In genomic region chr18:25503567-25504081, GRCh38 we compare ENCODE assay signal across 8 cellular contexts.
DNase-seq lines count a peak whose midpoint lies in the region; ATAC-seq and TF ChIP-seq lines count a peak whose summit lies in the region.

No MANE protein-coding gene starts in this region.

- TF ChIP-seq CTCF in BE2C (IDR thresholded peaks at IDR 0.05; ENCODE audit: low read depth, low read length) (no peak), MCF 10A (IDR thresholded peaks at IDR 0.05; ENCODE audit: unreplicated experiment) (no peak)

- no peak overlapping the region for H3K4me3 Mint-ChIP-seq in MCF 10A (ENCODE audit: unreplicated experiment)
- no peak overlapping the region for H3K4me3 Mint-ChIP-seq in effector memory CD8-positive, alpha-beta T cell

- POLR2A ChIA-PET in MCF 10A (lab: Yijun Ruan, JAX): no interaction called here

- H3K27me3 Mint-ChIP-seq in MCF 10A (ENCODE audit: insufficient read depth, unreplicated experiment): no peaks in the 10 kb centered on the region
- H3K27me3 Mint-ChIP-seq in effector memory CD8-positive, alpha-beta T cell: no peaks in the 10 kb centered on the region

- H3K27ac Mint-ChIP-seq in MCF 10A (ENCODE audit: low read depth, unreplicated experiment): no peak overlapping the region
- no peak overlapping the region for H3K27ac Mint-ChIP-seq in effector memory CD8-positive, alpha-beta T cell

- CTCF ChIA-PET in MCF 10A (lab: Yijun Ruan, JAX): interaction anchor here (0.6 kb wide), 1 partner anchor 59 kb away, joined by 3 read pairs; no protein-coding TSS in a partner anchor

- H3K36me3 ChIP-seq in BE2C (no peaks in the 10 kb centered on the region), iPS DF 6.9 (ENCODE audit: control insufficient read depth, insufficient read depth, low read length) (no peaks in the 10 kb centered on the region)

- no peaks in the 10 kb centered on the region for H3K36me3 Mint-ChIP-seq in MCF 10A (ENCODE audit: insufficient read depth, unreplicated experiment)
- H3K36me3 Mint-ChIP-seq in effector memory CD8-positive, alpha-beta T cell (ENCODE audit: insufficient read depth): no peaks in the 10 kb centered on the region

- WGBS in iPS DF 6.9 (ENCODE audit: insufficient coverage, insufficient read length): no CpG with 5 or more reads among the region's 11 CpGs

- H3K9me3 ChIP-seq in BE2C: no peaks in the 10 kb centered on the region
- H3K9me3 ChIP-seq in iPS DF 6.9 (ENCODE audit: control insufficient read depth, insufficient read depth, low read length): no peaks in the 10 kb centered on the region

- no TSS peak for BruUV-seq in MCF 10A (replicated peaks; lab: Mats Ljungman, UMichigan)

- H3K27me3 ChIP-seq in BE2C (no peaks in the 10 kb centered on the region), iPS DF 6.9 (ENCODE audit: control insufficient read depth, insufficient read depth, low read length) (no peaks in the 10 kb centered on the region)

- H3K9me3 Mint-ChIP-seq in MCF 10A (ENCODE audit: unreplicated experiment): peaks cover 25% of the 10 kb centered on the region
- H3K9me3 Mint-ChIP-seq in effector memory CD8-positive, alpha-beta T cell: peaks cover 0 to 7% of the 10 kb centered on the region in 2 donors

- no peak overlapping the region for H3K27ac ChIP-seq in iPS DF 6.9 (ENCODE audit: low read length)

- peak; percentile 97 for ATAC-seq in sciatic nerve
- no peak for ATAC-seq in effector memory CD8-positive, alpha-beta T cell (replicated peaks)
- no peak for ATAC-seq in activated CD4-positive, CD25-positive, alpha-beta regulatory T cell treated with anti-CD3 and anti-CD28 coated beads, Interleukin-2, amount 50 U/mL, for 24 hours

- no peaks in the 10 kb centered on the region for H3K4me1 Mint-ChIP-seq in MCF 10A (ENCODE audit: insufficient read depth, unreplicated experiment)
- H3K4me1 Mint-ChIP-seq in effector memory CD8-positive, alpha-beta T cell (ENCODE audit: low read depth in 2 of 2): no peaks in the 10 kb centered on the region

- H3K4me3 ChIP-seq in BE2C (ENCODE audit: low read depth, low read length) (peak overlapping the region; percentile 35), iPS DF 6.9 (ENCODE audit: low read length) (peak overlapping the region; percentile 13; the same call in 1 of the 2 replicates)

- intact Hi-C loops in MCF 10A (cut with micrococcal nuclease) (no loop called here), sciatic nerve (cut with DNase I) (no loop called here)

- no peaks in the 10 kb centered on the region for H3K4me1 ChIP-seq in BE2C
- no peaks in the 10 kb centered on the region for H3K4me1 ChIP-seq in iPS DF 6.9 (ENCODE audit: control insufficient read depth, insufficient read depth, low read length)

- DNase-seq in BE2C (no peak), NCI-H1105 treated with DMSO at 0.1 percent for 48 hours (lab: John Stamatoyannopoulos, UW) (peak; percentile 43), MCF 10A (ENCODE audit: unreplicated experiment) (peak; percentile 9), iPS DF 6.9 (ENCODE audit: low read depth, low spot score) (peak; percentile 25), sciatic nerve (ENCODE audit: low spot score) (peak; percentile 66), NCI-H1092 treated with DMSO at 0.1 percent for 48 hours (lab: John Stamatoyannopoulos, UW) (no peak)
- no peak for DNase-seq in effector memory CD8-positive, alpha-beta T cell

Comparison
In these comparisons a context has a peak if more than half of its experiments do, and no peak if none do; other contexts are left out.
1. DNase-seq: peak in NCI-H1105 treated with DMSO at 0.1 percent for 48 hours (single experiment), MCF 10A (single experiment), iPS DF 6.9 (single experiment) and sciatic nerve (single experiment); none in BE2C (single experiment), effector memory CD8-positive, alpha-beta T cell (0 of 3) and NCI-H1092 treated with DMSO at 0.1 percent for 48 hours (single experiment).